Comparison of ENCODE assay signal across 9 cellular contexts in the genomic region with DNA sequence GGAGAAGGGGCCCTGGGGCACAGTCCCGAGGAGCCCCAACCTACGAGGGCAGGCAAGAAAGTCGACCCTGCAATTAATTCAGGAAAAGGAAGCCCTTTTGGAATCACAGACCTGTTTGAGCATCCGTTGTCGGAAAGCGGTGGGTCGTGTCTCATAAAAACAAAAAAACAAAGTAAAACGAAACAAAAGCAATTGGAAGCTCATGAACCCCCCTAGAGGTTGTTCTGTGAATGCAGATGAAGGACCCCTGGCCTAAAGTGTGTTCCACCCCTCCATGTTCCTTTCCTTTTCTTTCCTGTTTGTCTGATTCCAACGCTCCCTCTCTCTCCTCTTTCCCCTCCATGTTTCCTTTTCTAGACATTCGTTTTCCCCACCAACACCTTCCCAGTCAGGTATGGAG.
DNase-seq lines count a peak whose midpoint lies in the region; TF ChIP-seq lines count a peak whose summit lies in the region.
"Had no signal": no experiment of that assay in that cellular context is flagged by ENCODE, and none has a peak within 500 bp of the region (broad histone marks: within the 10 kb centered on the region; RNA-seq: fewer than 3 reads in every experiment).

No MANE protein-coding gene starts in this region.

- peak overlapping the region; percentile 20; the same call in 1 of the 2 replicates for H3K9ac ChIP-seq in OCI-LY3 (ENCODE audit: low read length)

- TF ChIP-seq POLR2A in stomach (IDR thresholded peaks at IDR 0.05), result no peak

- TF ChIP-seq CTCF in OCI-LY3 (IDR thresholded peaks at IDR 0.05; ENCODE audit: low read depth, low read length) (peak; percentile 58), epithelial cell of proximal tubule (conservative IDR thresholded peaks at IDR 0.05; ENCODE audit: low read depth, low read length) (peak; percentile 63), stomach (IDR thresholded peaks at IDR 0.05) (peak in 1 of 7 experiments; percentile 8)

- H3K27ac Mint-ChIP-seq in activated naive CD4-positive, alpha-beta T cell treated with anti-CD3 and anti-CD28 coated beads, Interleukin-2, amount 10 ng/mL, durations not matched to agents 7 days and 5 days, result no peak overlapping the region

- H3K36me3 Mint-ChIP-seq in activated naive CD4-positive, alpha-beta T cell treated with anti-CD3 and anti-CD28 coated beads, Interleukin-2, amount 10 ng/mL, durations not matched to agents 7 days and 5 days, result no peaks in the 10 kb centered on the region

- H3K9me3 Mint-ChIP-seq in activated naive CD4-positive, alpha-beta T cell treated with anti-CD3 and anti-CD28 coated beads, Interleukin-2, amount 10 ng/mL, durations not matched to agents 7 days and 5 days, result no peaks in the 10 kb centered on the region

- H3K4me3 Mint-ChIP-seq in activated naive CD4-positive, alpha-beta T cell treated with anti-CD3 and anti-CD28 coated beads, Interleukin-2, amount 10 ng/mL, durations not matched to agents 7 days and 5 days, result peak overlapping the region; percentile 40

- H3K27me3 Mint-ChIP-seq in activated naive CD4-positive, alpha-beta T cell treated with anti-CD3 and anti-CD28 coated beads, Interleukin-2, amount 10 ng/mL, durations not matched to agents 7 days and 5 days, result peaks cover 31% of the 10 kb centered on the region

- H3K27me3 ChIP-seq in OCI-LY3 (ENCODE audit: low read depth, low read length), result peaks cover 57% of the 10 kb centered on the region
- H3K27me3 ChIP-seq in stomach, result peaks cover 0 to 34% (median 0%) of the 10 kb centered on the region in 3 donors

- H3K4me3 ChIP-seq in OCI-LY3 (ENCODE audit: low read length) (peak overlapping the region; percentile 70), epithelial cell of proximal tubule (ENCODE audit: low read depth, low read length) (peak overlapping the region; percentile 16), stomach (peak overlapping the region; percentile 6 to 20 (median 12))
- H3K4me3 ChIP-seq: thoracic aorta had no signal

- CTCF ChIA-PET in activated naive CD4-positive, alpha-beta T cell treated with anti-CD3 and anti-CD28 coated beads, Interleukin-2, amount 10 ng/mL, durations not matched to agents 7 days and 5 days (lab: Charles Lee), result interaction anchor here (0.9 kb wide), 2 partner anchors 30 to 411 kb away, joined by 3 read pairs; no protein-coding TSS in a partner anchor

- peak overlapping the region; percentile 67 for H3K4me2 ChIP-seq in OCI-LY3 (ENCODE audit: low read length)

- no peak for TF ChIP-seq EP300 in stomach (IDR thresholded peaks at IDR 0.05)

- H3K36me3 ChIP-seq in OCI-LY3 (replicated peaks; ENCODE audit: low read depth, low read length) (no peaks in the 10 kb centered on the region), stomach (no peaks in the 10 kb centered on the region)
- H3K36me3 ChIP-seq: thoracic aorta had no signal

- WGBS in stomach, 5 donors, result 44 to 55% (median 48%) methylated on average over 10 of the region's 10 CpGs

- intact Hi-C loops in stomach (cut with DNase I; ENCODE audit: low total_unique reads), result no loop called here

- H3K27ac ChIP-seq in OCI-LY3 (ENCODE audit: low read length) (no peak overlapping the region), stomach (no peak overlapping the region)
- H3K27ac ChIP-seq: thoracic aorta had no signal

- no peaks in the 10 kb centered on the region for H3K9me3 ChIP-seq in OCI-LY3 (ENCODE audit: insufficient read depth, low read length)
- H3K9me3 ChIP-seq in stomach, result no peaks in the 10 kb centered on the region
- H3K9me3 ChIP-seq: thoracic aorta had no signal

- peaks cover 5% of the 10 kb centered on the region for H3K4me1 Mint-ChIP-seq in activated naive CD4-positive, alpha-beta T cell treated with anti-CD3 and anti-CD28 coated beads, Interleukin-2, amount 10 ng/mL, durations not matched to agents 7 days and 5 days

- H3K79me2 ChIP-seq in OCI-LY3 (ENCODE audit: low read length), result no peaks in the 10 kb centered on the region

- H2AFZ ChIP-seq in OCI-LY3 (ENCODE audit: low read depth, low read length), result peak overlapping the region; percentile 57

- DNase-seq in activated naive CD4-positive, alpha-beta T cell treated with anti-CD3 and anti-CD28 coated beads, Interleukin-2, amount 10 ng/mL, durations not matched to agents 7 days and 5 days, result no peak
- DNase-seq in activated naive CD4-positive, alpha-beta T cell treated with Interleukin-2 at 50 U/mL for 16 hours, result no peak
- DNase-seq in epithelial cell of proximal tubule (ENCODE audit: low read depth) (no peak), stomach (no peak), NCI-H446 treated with DMSO at 0.1 percent for 48 hours (lab: John Stamatoyannopoulos, UW) (no peak), NCI-H1694 treated with DMSO at 0.1 percent for 48 hours (lab: John Stamatoyannopoulos, UW) (no peak)
- DNase-seq in activated naive CD4-positive, alpha-beta T cell (lab: John Stamatoyannopoulos, UW), result no peak

- peaks cover 7% of the 10 kb centered on the region for H3K4me1 ChIP-seq in OCI-LY3 (ENCODE audit: low read length)
- peaks cover 0 to 12% (median 5%) of the 10 kb centered on the region in 4 donors for H3K4me1 ChIP-seq in stomach

- H4K20me1 ChIP-seq in OCI-LY3 (ENCODE audit: insufficient read depth, low read length), result no peaks in the 10 kb centered on the region

Comparison
In these comparisons a context has a peak if more than half of its experiments do, and no peak if none do; other contexts are left out.
1. H3K4me3 ChIP-seq: peak in every context shown above with its lines; median percentile 70 in OCI-LY3; 16 in epithelial cell of proximal tubule; 12 in stomach.